In the genomic region with DNA sequence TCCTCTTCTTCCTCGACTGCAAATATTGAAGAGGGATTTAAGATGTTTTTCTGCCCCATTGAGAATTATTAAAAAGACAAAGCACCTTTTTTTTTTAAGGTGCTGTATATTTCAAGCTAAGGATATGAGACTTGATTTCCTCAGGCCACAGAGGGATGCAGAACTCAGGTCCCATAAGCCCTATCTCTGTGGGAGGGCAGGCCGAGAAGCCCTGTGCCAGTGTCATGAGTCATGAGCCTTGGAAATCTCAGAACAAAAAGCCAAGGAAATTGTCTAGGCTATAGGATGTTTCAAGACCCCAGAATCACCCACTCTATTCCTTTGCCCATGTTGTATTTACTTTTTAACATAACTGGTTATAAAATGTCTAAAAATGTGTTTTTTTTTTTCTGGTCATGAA, we compare ENCODE assay signal across 23 cellular contexts. TPM values are rescaled to one million over a fixed set of nuclear protein-coding genes. Genes with fewer than 3 reads are reported as not detected.
A peak's percentile ranks its signal among the peaks of the same experiment; 100 is the strongest.
DNase-seq lines count a peak whose midpoint lies in the region; ATAC-seq and TF ChIP-seq lines count a peak whose summit lies in the region.
"Had no signal": no experiment of that assay in that cellular context is flagged by ENCODE, and none has a peak within 500 bp of the region (broad histone marks: within the 10 kb centered on the region; RNA-seq: fewer than 3 reads in every experiment).

No MANE protein-coding gene starts in this region.

- H3K27ac Mint-ChIP-seq in T-helper 2 cell treated with Interferon-gamma antibody and Interleukin-4, amounts not matched to agents 5 μg/mL and 100 μg/mL, for 36 hours, result no peak overlapping the region
- H3K27ac Mint-ChIP-seq in nephron progenitor cell, result no peak overlapping the region
- no peak overlapping the region for H3K27ac Mint-ChIP-seq in activated CD4-positive, alpha-beta T cell treated with anti-CD3 and anti-CD28 coated beads, Interleukin-2, amount 10 ng/mL, durations not matched to agents 7 days and 5 days
- H3K27ac Mint-ChIP-seq: activated CD8-positive, alpha-beta memory T cell treated with anti-CD3 and anti-CD28 coated beads, Interleukin-2, amount 10 ng/mL, durations not matched to agents 7 days and 5 days; naive thymus-derived CD8-positive, alpha-beta T cell; stimulated activated naive CD8-positive, alpha-beta T cell treated with anti-CD3 and anti-CD28 coated beads, Interleukin-15, amount 100 ng/mL, for 72 hours had no signal

- no peak overlapping the region for H4K5ac ChIP-seq in IMR-90 (ENCODE audit: low read depth, low read length)
- H4K5ac ChIP-seq in mesendoderm (ENCODE audit: low read length), result no peak overlapping the region

- H2BK15ac ChIP-seq in IMR-90 (ENCODE audit: low read depth, low read length) (no peak overlapping the region), mesendoderm (replicated peaks; ENCODE audit: low read depth) (no peak overlapping the region)

- intact Hi-C loops in IMR-90 (cut with micrococcal nuclease), result no loop called here

- no peak overlapping the region for H2AFZ ChIP-seq in IMR-90 (replicated peaks; ENCODE audit: low read length, poor library complexity)

- no peak overlapping the region for H3K23ac ChIP-seq in IMR-90 (ENCODE audit: low read depth, low read length)
- H3K23ac ChIP-seq in mesendoderm (ENCODE audit: low read length), result no peak overlapping the region

- in situ Hi-C loops in IMR-90 (cut with MboI; ENCODE audit: low sequenced_read_pairs), result no loop called here
- in situ Hi-C loops in brain microvascular endothelial cell (cut with HindIII; ENCODE audit: low pct_ligation_motif_present, low sequenced_read_pairs), result no loop called here

- H3K56ac ChIP-seq in IMR-90 (ENCODE audit: extremely low read depth, insufficient read depth, low read length) (no peak overlapping the region), mesendoderm (ENCODE audit: low read length) (no peak overlapping the region)

- no TSS peak for BruUV-seq in IMR-90 (replicated peaks; lab: Mats Ljungman, UMichigan)

- peak; percentile 11 for DNase-seq in CD1c-positive myeloid dendritic cell (ENCODE audit: extremely low spot score)
- DNase-seq in IMR-90, result peak; percentile 31
- peak; percentile 29 for DNase-seq in brain microvascular endothelial cell
- peak; percentile 60 for DNase-seq in mesendoderm
- DNase-seq in T-helper 2 cell treated with Interferon-gamma antibody and Interleukin-4, amounts not matched to agents 5 μg/mL and 100 μg/mL, for 36 hours (ENCODE audit: low spot score), result no peak
- no peak for DNase-seq in nephron progenitor cell
- no peak for DNase-seq in activated CD4-positive, alpha-beta T cell treated with anti-CD3 and anti-CD28 coated beads, Interleukin-2, amount 10 ng/mL, durations not matched to agents 7 days and 5 days
- DNase-seq: activated CD4-positive, CD25-positive, alpha-beta regulatory T cell; activated CD8-positive, alpha-beta memory T cell treated with anti-CD3 and anti-CD28 coated beads, Interleukin-2, amount 10 ng/mL, durations not matched to agents 7 days and 5 days; activated gamma-delta T cell treated with Interleukin-2 at 50 U/mL for 16 hours; AML-193; body of pancreas; dorsolateral prefrontal cortex; left ventricle myocardium superior; NCI-H2081 treated with DMSO at 0.1 percent for 48 hours; NCI-H748 treated with DMSO at 0.1 percent for 48 hours; stimulated activated CD4-positive, alpha-beta T cell treated with anti-CD3 and anti-CD28 coated beads, Interleukin-15, amount 100 ng/mL, for 24 hours; stimulated activated naive CD8-positive, alpha-beta T cell treated with anti-CD3 and anti-CD28 coated beads, Interleukin-15, amount 100 ng/mL, for 72 hours; T-helper 1 cell; uterus had no signal

- no peaks in the 10 kb centered on the region for H3K9me3 ChIP-seq in IMR-90 (ENCODE audit: control insufficient read depth, insufficient read depth, low read length)
- H3K9me3 ChIP-seq: body of pancreas, uterus had no signal

- WGBS in IMR-90 (ENCODE audit: extremely low coverage in 2 of 2, insufficient read length in 1 of 2), 2 experiments, result no CpG with 5 or more reads among the region's 2 CpGs
- WGBS in mesendoderm (ENCODE audit: extremely low coverage, insufficient coverage, low lambda C conversion rate), result no CpG with 5 or more reads among the region's 2 CpGs

- H3K9ac ChIP-seq in IMR-90 (ENCODE audit: low read depth, low read length), result no peak overlapping the region
- no peak overlapping the region for H3K9ac ChIP-seq in mesendoderm (ENCODE audit: low read length)

- H4K20me1 ChIP-seq in IMR-90 (ENCODE audit: insufficient read depth, low read length), result no peaks in the 10 kb centered on the region

- H3K14ac ChIP-seq in IMR-90 (replicated peaks; ENCODE audit: low read depth, low read length), result no peak overlapping the region

- TF ChIP-seq CTCF in IMR-90 (conservative IDR thresholded peaks at IDR 0.05; ENCODE audit: low read depth, low read length), result no peak
- TF ChIP-seq CTCF in brain microvascular endothelial cell (IDR thresholded peaks at IDR 0.05; ENCODE audit: low read depth, low read length, missing control alignments), result no peak
- TF ChIP-seq CTCF in nephron progenitor cell (IDR thresholded peaks at IDR 0.05), result no peak

- H4K8ac ChIP-seq in IMR-90 (ENCODE audit: low read depth in 2 of 2, low read length in 2 of 2), result no peak overlapping the region
- H4K8ac ChIP-seq in mesendoderm (ENCODE audit: low read depth, low read length), result no peak overlapping the region

- no peak overlapping the region for H2BK120ac ChIP-seq in IMR-90 (ENCODE audit: low read depth, low read length)
- H2BK120ac ChIP-seq in mesendoderm (ENCODE audit: low read depth, low read length), result no peak overlapping the region

- H2BK5ac ChIP-seq in IMR-90 (ENCODE audit: low read depth, low read length, poor library complexity, severe bottlenecking) (no peak overlapping the region), mesendoderm (ENCODE audit: low read length) (no peak overlapping the region)

- H3K27me3 Mint-ChIP-seq in T-helper 2 cell treated with Interferon-gamma antibody and Interleukin-4, amounts not matched to agents 5 μg/mL and 100 μg/mL, for 36 hours (ENCODE audit: low read depth), result peaks cover 25% of the 10 kb centered on the region
- H3K27me3 Mint-ChIP-seq in nephron progenitor cell (ENCODE audit: low read depth, poor library complexity), result peaks cover 31% of the 10 kb centered on the region
- peaks cover 13% of the 10 kb centered on the region for H3K27me3 Mint-ChIP-seq in activated CD4-positive, alpha-beta T cell treated with anti-CD3 and anti-CD28 coated beads, Interleukin-2, amount 10 ng/mL, durations not matched to agents 7 days and 5 days

- no peak overlapping the region for H3K4me3 ChIP-seq in IMR-90 (ENCODE audit: insufficient read depth, low read depth, low read length)
- H3K4me3 ChIP-seq in brain microvascular endothelial cell (ENCODE audit: low read depth, low read length), result no peak overlapping the region
- H3K4me3 ChIP-seq in mesendoderm (ENCODE audit: low read length), result no peak overlapping the region
- H3K4me3 ChIP-seq: body of pancreas, dorsolateral prefrontal cortex, uterus had no signal

- TF ChIP-seq POLR2A in IMR-90 (IDR thresholded peaks at IDR 0.05; ENCODE audit: low read depth, low read length), result no peak

- H3K27ac ChIP-seq in IMR-90 (ENCODE audit: insufficient read depth, low read length), result no peak overlapping the region
- H3K27ac ChIP-seq in brain microvascular endothelial cell, result no peak overlapping the region
- no peak overlapping the region for H3K27ac ChIP-seq in mesendoderm (ENCODE audit: low read depth, low read length)
- H3K27ac ChIP-seq: body of pancreas, dorsolateral prefrontal cortex, uterus had no signal

- POLR2A ChIA-PET in IMR-90 (lab: Charles Lee; ENCODE audit: unreplicated experiment), result no interaction called here
- POLR2A ChIA-PET in activated CD4-positive, alpha-beta T cell treated with anti-CD3 and anti-CD28 coated beads, Interleukin-2, amount 10 ng/mL, durations not matched to agents 7 days and 5 days (lab: Charles Lee), result no interaction called here

- peaks cover 6% of the 10 kb centered on the region; the same call in 1 of the 2 replicates for H3K9me1 ChIP-seq in IMR-90 (ENCODE audit: insufficient read depth, low read length)

- H3K27me3 ChIP-seq in IMR-90 (ENCODE audit: control insufficient read depth, insufficient read depth, low read length), result peaks cover 27% of the 10 kb centered on the region
- H3K27me3 ChIP-seq in brain microvascular endothelial cell (replicated peaks), result no peaks in the 10 kb centered on the region
- no peaks in the 10 kb centered on the region for H3K27me3 ChIP-seq in mesendoderm (ENCODE audit: insufficient read depth, low read length, poor library complexity)
- H3K27me3 ChIP-seq: body of pancreas, dorsolateral prefrontal cortex, uterus had no signal

- no peak overlapping the region for H4K91ac ChIP-seq in IMR-90 (ENCODE audit: insufficient read depth, low read depth, low read length)

- no peak overlapping the region for H2BK20ac ChIP-seq in IMR-90 (ENCODE audit: low read depth, low read length)

- peak; percentile 62; the same call in 1 of the 2 replicates for ATAC-seq in IMR-90 (ENCODE audit: low read depth)
- ATAC-seq in HG03097 (IDR thresholded peaks at IDR 0.05; ENCODE audit: low FRiP score, unreplicated experiment), result no peak
- ATAC-seq: activated CD8-positive, alpha-beta memory T cell treated with anti-CD3 and anti-CD28 coated beads, Interleukin-2, amount 10 ng/mL, durations not matched to agents 7 days and 5 days; body of pancreas; left ventricle myocardium superior; naive thymus-derived CD8-positive, alpha-beta T cell; stimulated activated naive CD8-positive, alpha-beta T cell treated with anti-CD3 and anti-CD28 coated beads, Interleukin-15, amount 100 ng/mL, for 72 hours had no signal

- H3K4me1 Mint-ChIP-seq in T-helper 2 cell treated with Interferon-gamma antibody and Interleukin-4, amounts not matched to agents 5 μg/mL and 100 μg/mL, for 36 hours (ENCODE audit: low read depth), result no peaks in the 10 kb centered on the region
- peaks cover 23% of the 10 kb centered on the region for H3K4me1 Mint-ChIP-seq in nephron progenitor cell
- no peaks in the 10 kb centered on the region for H3K4me1 Mint-ChIP-seq in activated CD4-positive, alpha-beta T cell treated with anti-CD3 and anti-CD28 coated beads, Interleukin-2, amount 10 ng/mL, durations not matched to agents 7 days and 5 days
- H3K4me1 Mint-ChIP-seq: activated CD8-positive, alpha-beta memory T cell treated with anti-CD3 and anti-CD28 coated beads, Interleukin-2, amount 10 ng/mL, durations not matched to agents 7 days and 5 days; naive thymus-derived CD8-positive, alpha-beta T cell; stimulated activated naive CD8-positive, alpha-beta T cell treated with anti-CD3 and anti-CD28 coated beads, Interleukin-15, amount 100 ng/mL, for 72 hours had no signal

- H3K79me2 ChIP-seq in mesendoderm (ENCODE audit: control insufficient read depth, insufficient read depth, low read length), result no peaks in the 10 kb centered on the region

- no peak overlapping the region for H3K4ac ChIP-seq in IMR-90 (ENCODE audit: low read depth, low read length)
- H3K4ac ChIP-seq in mesendoderm (ENCODE audit: low read depth, low read length), result no peak overlapping the region

- no peak for TF ChIP-seq RAD21 in IMR-90 (IDR thresholded peaks at IDR 0.05; ENCODE audit: low read length)

- dilution Hi-C loops in IMR-90 (cut with HindIII; ENCODE audit: low sequenced_read_pairs, unreplicated experiment), result no loop called here

- H3K79me1 ChIP-seq in IMR-90 (ENCODE audit: low read depth in 1 of 2, low read length in 2 of 2) (no peaks in the 10 kb centered on the region), mesendoderm (ENCODE audit: low read length) (no peaks in the 10 kb centered on the region)

- H3K4me2 ChIP-seq in IMR-90 (ENCODE audit: low read depth, low read length), result no peak overlapping the region
- H3K4me2 ChIP-seq in mesendoderm (ENCODE audit: low read length), result no peak overlapping the region

- no peak overlapping the region for H2AK5ac ChIP-seq in IMR-90 (ENCODE audit: low read depth, low read length)
- H2AK5ac ChIP-seq in mesendoderm (ENCODE audit: low read length), result no peak overlapping the region

- no peaks in the 10 kb centered on the region for H3K36me3 Mint-ChIP-seq in T-helper 2 cell treated with Interferon-gamma antibody and Interleukin-4, amounts not matched to agents 5 μg/mL and 100 μg/mL, for 36 hours (ENCODE audit: low read depth)
- H3K36me3 Mint-ChIP-seq in nephron progenitor cell (ENCODE audit: low read depth), result no peaks in the 10 kb centered on the region
- H3K36me3 Mint-ChIP-seq in activated CD4-positive, alpha-beta T cell treated with anti-CD3 and anti-CD28 coated beads, Interleukin-2, amount 10 ng/mL, durations not matched to agents 7 days and 5 days (ENCODE audit: low read depth), result no peaks in the 10 kb centered on the region
- H3K36me3 Mint-ChIP-seq: activated CD8-positive, alpha-beta memory T cell treated with anti-CD3 and anti-CD28 coated beads, Interleukin-2, amount 10 ng/mL, durations not matched to agents 7 days and 5 days; naive thymus-derived CD8-positive, alpha-beta T cell had no signal

- CTCF ChIA-PET in IMR-90 (lab: Yijun Ruan, JAX), result interaction anchor here (0.7 kb wide), 1 partner anchor 492 kb away, joined by 3 read pairs; no protein-coding TSS in a partner anchor
- CTCF ChIA-PET in activated CD4-positive, alpha-beta T cell treated with anti-CD3 and anti-CD28 coated beads, Interleukin-2, amount 10 ng/mL, durations not matched to agents 7 days and 5 days (lab: Charles Lee), result interaction anchor here (0.7 kb wide), 1 partner anchor 115 kb away, joined by 3 read pairs; no protein-coding TSS in a partner anchor

- H3K36me3 ChIP-seq in IMR-90 (ENCODE audit: control insufficient read depth, insufficient read depth, low read length) (no peaks in the 10 kb centered on the region), brain microvascular endothelial cell (replicated peaks) (no peaks in the 10 kb centered on the region), mesendoderm (ENCODE audit: control insufficient read depth, insufficient read depth, low read length) (no peaks in the 10 kb centered on the region)
- H3K36me3 ChIP-seq: uterus had no signal

- H3K4me1 ChIP-seq in IMR-90 (ENCODE audit: control insufficient read depth, insufficient read depth, low read length) (peaks cover 7% of the 10 kb centered on the region; the same call in 1 of the 2 replicates), mesendoderm (ENCODE audit: control insufficient read depth, low read depth, low read length) (peaks cover 3% of the 10 kb centered on the region)
- H3K4me1 ChIP-seq: body of pancreas, uterus had no signal

- no peaks in the 10 kb centered on the region for H3K9me3 Mint-ChIP-seq in T-helper 2 cell treated with Interferon-gamma antibody and Interleukin-4, amounts not matched to agents 5 μg/mL and 100 μg/mL, for 36 hours
- no peaks in the 10 kb centered on the region for H3K9me3 Mint-ChIP-seq in nephron progenitor cell
- H3K9me3 Mint-ChIP-seq in activated CD4-positive, alpha-beta T cell treated with anti-CD3 and anti-CD28 coated beads, Interleukin-2, amount 10 ng/mL, durations not matched to agents 7 days and 5 days, result no peaks in the 10 kb centered on the region
- H3K9me3 Mint-ChIP-seq: naive thymus-derived CD8-positive, alpha-beta T cell; stimulated activated naive CD8-positive, alpha-beta T cell treated with anti-CD3 and anti-CD28 coated beads, Interleukin-15, amount 100 ng/mL, for 72 hours had no signal

- H3K18ac ChIP-seq in IMR-90 (ENCODE audit: low read depth, low read length) (no peak overlapping the region), mesendoderm (ENCODE audit: low read length) (no peak overlapping the region)

- no peak overlapping the region for H3K4me3 Mint-ChIP-seq in T-helper 2 cell treated with Interferon-gamma antibody and Interleukin-4, amounts not matched to agents 5 μg/mL and 100 μg/mL, for 36 hours
- no peak overlapping the region for H3K4me3 Mint-ChIP-seq in nephron progenitor cell
- H3K4me3 Mint-ChIP-seq in activated CD4-positive, alpha-beta T cell treated with anti-CD3 and anti-CD28 coated beads, Interleukin-2, amount 10 ng/mL, durations not matched to agents 7 days and 5 days, result no peak overlapping the region
- H3K4me3 Mint-ChIP-seq: activated CD8-positive, alpha-beta memory T cell treated with anti-CD3 and anti-CD28 coated beads, Interleukin-2, amount 10 ng/mL, durations not matched to agents 7 days and 5 days; naive thymus-derived CD8-positive, alpha-beta T cell; stimulated activated naive CD8-positive, alpha-beta T cell treated with anti-CD3 and anti-CD28 coated beads, Interleukin-15, amount 100 ng/mL, for 72 hours had no signal

- H2AK9ac ChIP-seq in IMR-90 (replicated peaks; ENCODE audit: low read depth, low read length, poor library complexity), result no peak overlapping the region

RNA-seq across cellular contexts. Expression of a gene that starts 7.3 kb away (rescaled TPM):
- total RNA-seq in IMR-90 (2012; rRNA removed), result under 0.01 TPM in 2 replicates
- 0.02 and 0.03 TPM in 2 replicates for polyA plus RNA-seq in IMR-90 (2012; rRNA removed)
- 0.04 and 0.05 TPM in 2 replicates for polyA plus RNA-seq in IMR-90 (2012; cell fraction: cytosol; rRNA removed)
- polyA plus RNA-seq in IMR-90 (2012; cell fraction: nucleus; rRNA removed; ENCODE audit: low replicate concordance), result 0.25 and 0.32 TPM in 2 replicates
- 1.9 TPM for polyA plus RNA-seq in mesendoderm (2013, experiment 1 of 2)
- 1.9 TPM for polyA plus RNA-seq in mesendoderm (2013, experiment 2 of 2)
- under 1 TPM; 0.44 to 0.74 TPM for total RNA-seq in activated CD4-positive, alpha-beta T cell treated with anti-CD3 and anti-CD28 coated beads, Interleukin-2, amount 10 ng/mL, durations not matched to agents 7 days and 5 days
- total RNA-seq: pulmonary artery endothelial cell had no signal
- polyA plus RNA-seq: naive thymus-derived CD8-positive, alpha-beta T cell had no signal

Comparison
In these comparisons a context has a peak if more than half of its experiments do, and no peak if none do; other contexts are left out.
1. DNase-seq: peak in CD1c-positive myeloid dendritic cell (single experiment), IMR-90 (single experiment), brain microvascular endothelial cell (single experiment) and mesendoderm (single experiment); none in T-helper 2 cell treated with Interferon-gamma antibody and Interleukin-4, amounts not matched to agents 5 μg/mL and 100 μg/mL, for 36 hours (single experiment), nephron progenitor cell (single experiment) and activated CD4-positive, alpha-beta T cell treated with anti-CD3 and anti-CD28 coated beads, Interleukin-2, amount 10 ng/mL, durations not matched to agents 7 days and 5 days (single experiment).